Comparison of ENCODE assay signal across 8 cellular contexts in the genomic region with DNA sequence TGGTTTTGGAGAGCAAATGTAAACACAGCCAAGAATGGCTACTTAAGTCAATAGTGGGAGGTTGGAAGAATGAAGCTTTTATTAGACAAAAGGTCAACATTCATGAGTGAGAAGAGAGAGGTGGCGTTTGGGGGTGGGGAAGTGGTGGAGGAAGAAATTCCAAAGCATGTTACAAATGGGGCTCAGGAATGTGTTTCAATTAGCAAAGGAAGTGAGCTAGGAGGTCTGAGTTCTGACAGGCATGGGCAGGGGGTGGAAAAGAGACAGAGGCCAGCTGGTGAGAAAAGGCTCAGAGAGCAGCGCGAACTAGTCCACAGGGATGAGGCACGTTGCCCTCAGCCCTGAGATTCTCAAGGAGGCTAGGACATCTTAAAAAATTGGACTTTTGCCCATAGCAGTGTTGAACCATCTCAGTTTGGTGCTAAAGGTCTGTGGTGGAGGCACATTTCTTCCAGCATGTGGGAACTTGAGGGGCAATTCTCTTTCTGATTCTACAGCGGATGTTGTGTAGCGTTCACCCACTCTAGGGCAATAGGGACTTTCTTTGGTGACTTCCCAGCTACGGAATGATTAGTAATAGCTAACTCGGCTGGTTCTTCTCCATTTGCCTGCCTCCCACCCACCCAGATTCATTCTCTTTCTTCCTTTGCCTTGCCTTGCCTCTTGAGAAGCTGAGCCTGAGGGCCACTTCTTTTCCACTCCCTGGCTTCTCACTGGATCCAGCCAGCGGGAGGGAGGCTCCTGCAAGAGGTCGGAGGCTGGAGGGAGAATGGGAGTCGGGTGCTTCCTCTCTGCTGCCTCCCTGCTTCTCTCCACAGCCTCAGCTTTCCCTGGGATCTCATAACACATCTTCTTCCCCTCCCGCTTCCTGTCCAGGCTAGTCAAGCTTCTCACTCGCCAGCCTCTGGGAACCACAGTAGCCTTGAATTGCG. TPM values are rescaled to one million over a fixed set of nuclear protein-coding genes. Genes with fewer than 3 reads are reported as not detected.
DNase-seq lines count a peak whose midpoint lies in the region; ATAC-seq and TF ChIP-seq lines count a peak whose summit lies in the region.

No MANE protein-coding gene starts in this region.

- peak overlapping the region; percentile 31 for H3K27ac Mint-ChIP-seq in WTC11
- peak overlapping the region; percentile 95 for H3K27ac Mint-ChIP-seq in stimulated activated naive CD8-positive, alpha-beta T cell treated with anti-CD3 and anti-CD28 coated beads, Interleukin-15, Interleukin-2, amounts not matched to agents 100 ng/mL and 50 ng/mL, for 24 hours

- H3K36me3 Mint-ChIP-seq in WTC11, result no peaks in the 10 kb centered on the region
- peaks cover 31% of the 10 kb centered on the region for H3K36me3 Mint-ChIP-seq in stimulated activated naive CD8-positive, alpha-beta T cell treated with anti-CD3 and anti-CD28 coated beads, Interleukin-15, Interleukin-2, amounts not matched to agents 100 ng/mL and 50 ng/mL, for 24 hours (ENCODE audit: low read depth)

- POLR2A ChIA-PET in WTC11 (lab: Charles Lee), result interaction anchor here (2.2 kb wide), 1 partner anchor 36 kb away, joined by 10 read pairs; no protein-coding TSS in a partner anchor

- no peaks in the 10 kb centered on the region for H3K27me3 Mint-ChIP-seq in WTC11 (ENCODE audit: low read depth)
- H3K27me3 Mint-ChIP-seq in stimulated activated naive CD8-positive, alpha-beta T cell treated with anti-CD3 and anti-CD28 coated beads, Interleukin-15, Interleukin-2, amounts not matched to agents 100 ng/mL and 50 ng/mL, for 24 hours, result no peaks in the 10 kb centered on the region

- H3K9me3 Mint-ChIP-seq in WTC11, result no peaks in the 10 kb centered on the region; the same call in 1 of the 2 replicates
- H3K9me3 Mint-ChIP-seq in stimulated activated naive CD8-positive, alpha-beta T cell treated with anti-CD3 and anti-CD28 coated beads, Interleukin-15, Interleukin-2, amounts not matched to agents 100 ng/mL and 50 ng/mL, for 24 hours, result no peaks in the 10 kb centered on the region

- no peak for TF ChIP-seq CTCF in WTC11 (IDR thresholded peaks at IDR 0.05)

- DNase-seq in ACHN, result peak; percentile 6
- peak; percentile 36 for DNase-seq in WTC11 (ENCODE audit: low spot score)
- peak; percentile 65 for DNase-seq in iPS DF 19.7 (ENCODE audit: low read depth, low spot score)
- DNase-seq in NCI-H1694 treated with DMSO at 0.1 percent for 48 hours (lab: John Stamatoyannopoulos, UW), result no peak
- no peak for DNase-seq in C1 segment of cervical spinal cord (lab: John Stamatoyannopoulos, UW)

- peaks cover 40% of the 10 kb centered on the region for H3K4me1 Mint-ChIP-seq in WTC11
- peaks cover 47% of the 10 kb centered on the region for H3K4me1 Mint-ChIP-seq in stimulated activated naive CD8-positive, alpha-beta T cell treated with anti-CD3 and anti-CD28 coated beads, Interleukin-15, Interleukin-2, amounts not matched to agents 100 ng/mL and 50 ng/mL, for 24 hours (ENCODE audit: low read depth)

- peak; percentile 29 for ATAC-seq in GM18508 (IDR thresholded peaks at IDR 0.05; ENCODE audit: insufficient read depth, unreplicated experiment)
- peak; percentile 61 for ATAC-seq in HG02852 (IDR thresholded peaks at IDR 0.05; ENCODE audit: unreplicated experiment)
- peak; percentile 90 for ATAC-seq in WTC11

- in situ Hi-C loops in ACHN (cut with HindIII; ENCODE audit: low pct_ligation_motif_present, low pct_unique_long_range_greater_than_20kb, low sequenced_read_pairs), result no loop called here

- CTCF ChIA-PET in WTC11 (lab: Charles Lee), result interaction anchor here (1.1 to 1.6 kb wide), 5 partner anchors 13 to 135 kb away, joined by 3 to 7 read pairs (median 5); no protein-coding TSS in a partner anchor

- no peak overlapping the region for H3K4me3 Mint-ChIP-seq in WTC11
- peak overlapping the region; percentile 60 for H3K4me3 Mint-ChIP-seq in stimulated activated naive CD8-positive, alpha-beta T cell treated with anti-CD3 and anti-CD28 coated beads, Interleukin-15, Interleukin-2, amounts not matched to agents 100 ng/mL and 50 ng/mL, for 24 hours

TF ChIP-seq in WTC11, 78 proteins besides CTCF, POLR2A, EP300 and RAD21:
- TF ChIP-seq NFE2L1 (CRISPR knock-in tag; IDR thresholded peaks at IDR 0.05), result 0 out of 2 replicates have a peak, but pooled peaks have one; percentile 22
- TF ChIP-seq TEAD1 (CRISPR knock-in tag; IDR thresholded peaks at IDR 0.05), result peak; percentile 32; the same call in 1 of the 2 replicates
- TF ChIP-seq RELA (CRISPR knock-in tag; IDR thresholded peaks at IDR 0.05; ENCODE audit: borderline replicate concordance), result no peak
- TF ChIP-seq, protein P1, sequence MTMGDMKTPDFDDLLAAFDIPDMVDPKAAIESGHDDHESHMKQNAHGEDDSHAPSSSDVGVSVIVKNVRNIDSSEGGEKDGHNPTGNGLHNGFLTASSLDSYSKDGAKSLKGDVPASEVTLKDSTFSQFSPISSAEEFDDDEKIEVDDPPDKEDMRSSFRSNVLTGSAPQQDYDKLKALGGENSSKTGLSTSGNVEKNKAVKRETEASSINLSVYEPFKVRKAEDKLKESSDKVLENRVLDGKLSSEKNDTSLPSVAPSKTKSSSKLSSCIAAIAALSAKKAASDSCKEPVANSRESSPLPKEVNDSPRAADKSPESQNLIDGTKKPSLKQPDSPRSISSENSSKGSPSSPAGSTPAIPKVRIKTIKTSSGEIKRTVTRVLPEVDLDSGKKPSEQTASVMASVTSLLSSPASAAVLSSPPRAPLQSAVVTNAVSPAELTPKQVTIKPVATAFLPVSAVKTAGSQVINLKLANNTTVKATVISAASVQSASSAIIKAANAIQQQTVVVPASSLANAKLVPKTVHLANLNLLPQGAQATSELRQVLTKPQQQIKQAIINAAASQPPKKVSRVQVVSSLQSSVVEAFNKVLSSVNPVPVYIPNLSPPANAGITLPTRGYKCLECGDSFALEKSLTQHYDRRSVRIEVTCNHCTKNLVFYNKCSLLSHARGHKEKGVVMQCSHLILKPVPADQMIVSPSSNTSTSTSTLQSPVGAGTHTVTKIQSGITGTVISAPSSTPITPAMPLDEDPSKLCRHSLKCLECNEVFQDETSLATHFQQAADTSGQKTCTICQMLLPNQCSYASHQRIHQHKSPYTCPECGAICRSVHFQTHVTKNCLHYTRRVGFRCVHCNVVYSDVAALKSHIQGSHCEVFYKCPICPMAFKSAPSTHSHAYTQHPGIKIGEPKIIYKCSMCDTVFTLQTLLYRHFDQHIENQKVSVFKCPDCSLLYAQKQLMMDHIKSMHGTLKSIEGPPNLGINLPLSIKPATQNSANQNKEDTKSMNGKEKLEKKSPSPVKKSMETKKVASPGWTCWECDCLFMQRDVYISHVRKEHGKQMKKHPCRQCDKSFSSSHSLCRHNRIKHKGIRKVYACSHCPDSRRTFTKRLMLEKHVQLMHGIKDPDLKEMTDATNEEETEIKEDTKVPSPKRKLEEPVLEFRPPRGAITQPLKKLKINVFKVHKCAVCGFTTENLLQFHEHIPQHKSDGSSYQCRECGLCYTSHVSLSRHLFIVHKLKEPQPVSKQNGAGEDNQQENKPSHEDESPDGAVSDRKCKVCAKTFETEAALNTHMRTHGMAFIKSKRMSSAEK (CRISPR knock-in tag; IDR thresholded peaks at IDR 0.05; ENCODE audit: borderline replicate concordance), result peak; percentile 6; the same call in 1 of the 2 replicates
- no peak for TF ChIP-seq KAT7 (CRISPR knock-in tag; IDR thresholded peaks at IDR 0.05; ENCODE audit: borderline replicate concordance)

RNA-seq across cellular contexts. Expression of a gene that starts 45.1 kb away (rescaled TPM):
- total RNA-seq in WTC11 (2021), result 7.0 to 9.8 TPM (median 8.3 TPM) in 3 replicates

Comparison
In these comparisons a context has a peak if more than half of its experiments do, and no peak if none do; other contexts are left out.
1. DNase-seq: peak in ACHN (single experiment), WTC11 (single experiment) and iPS DF 19.7 (single experiment); none in NCI-H1694 treated with DMSO at 0.1 percent for 48 hours (single experiment) and C1 segment of cervical spinal cord (0 of 14).
2. ATAC-seq: peak in every context shown above with its lines; median percentile 90 in WTC11; 61 in HG02852; 29 in GM18508.